Comparison of ENCODE assay signal across 1 cellular context in the genomic region with DNA sequence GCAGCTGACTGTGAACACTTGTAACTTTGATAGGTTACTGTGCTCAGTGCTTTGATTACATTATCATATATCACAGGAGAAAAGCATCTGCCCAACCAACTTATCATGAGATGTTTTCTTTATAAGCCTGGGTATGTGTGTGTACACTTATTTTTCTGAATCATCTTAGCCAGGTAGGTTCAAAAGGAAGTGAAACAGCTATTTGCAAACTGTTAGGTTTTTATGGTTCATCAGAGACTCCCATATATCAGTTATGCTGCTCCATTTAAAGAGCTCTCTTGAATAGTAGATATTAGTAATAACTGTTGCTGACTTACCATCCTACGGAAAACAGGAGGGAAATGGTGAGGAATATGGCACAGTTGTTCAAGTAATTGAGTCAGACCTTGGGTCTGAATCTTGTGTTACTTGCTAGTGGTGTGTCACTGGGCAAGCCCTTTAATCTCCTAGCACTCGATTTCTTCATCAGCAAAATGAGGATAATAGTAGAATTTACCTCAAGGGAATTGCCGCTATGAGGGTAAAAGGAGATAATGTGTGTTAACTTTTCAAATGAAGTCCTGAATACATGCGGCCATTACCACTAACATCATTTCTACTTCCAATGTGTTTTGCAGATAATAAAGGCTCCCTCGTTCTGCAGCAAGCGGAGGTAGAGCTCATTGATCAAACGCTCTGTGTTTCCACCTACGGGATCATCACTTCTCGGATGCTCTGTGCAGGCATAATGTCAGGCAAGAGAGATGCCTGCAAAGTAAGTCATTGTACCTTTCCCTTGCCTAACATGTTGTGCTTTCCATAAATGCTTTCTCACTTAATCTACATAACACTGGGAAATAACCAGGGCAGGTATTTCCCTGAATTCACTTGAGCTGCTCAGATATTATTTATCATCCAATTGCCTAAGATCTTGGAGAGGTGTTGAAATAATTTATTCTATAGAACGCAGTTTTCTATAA.
TF ChIP-seq lines count a peak whose summit lies in the region.

No MANE protein-coding gene starts in this region.

TF ChIP-seq in H1, 55 proteins besides CTCF, POLR2A, EP300 and RAD21:
- TF ChIP-seq SRF (IDR thresholded peaks at IDR 0.05; ENCODE audit: low read depth, low read length) (no peak), YY1 (IDR thresholded peaks at IDR 0.05; ENCODE audit: low read depth, low read length) (no peak), FOSL1 (IDR thresholded peaks at IDR 0.05; ENCODE audit: insufficient read depth, low read depth, low read length) (no peak), CHD1 (IDR thresholded peaks at IDR 0.05; ENCODE audit: low read depth, low read length) (no peak), GTF2F1 (IDR thresholded peaks at IDR 0.05; ENCODE audit: borderline replicate concordance, low read depth, low read length) (no peak), SP1 (IDR thresholded peaks at IDR 0.05; ENCODE audit: low read depth, low read length) (no peak), TCF12 (IDR thresholded peaks at IDR 0.05; ENCODE audit: low read depth, low read length) (no peak), BACH1 (IDR thresholded peaks at IDR 0.05; ENCODE audit: low read length) (no peak), MAFK (IDR thresholded peaks at IDR 0.05; ENCODE audit: low read depth, low read length) (no peak), TAF1 (IDR thresholded peaks at IDR 0.05; ENCODE audit: low read depth, low read length) (no peak), NANOG (IDR thresholded peaks at IDR 0.05; ENCODE audit: insufficient read depth, low read depth, low read length, poor library complexity, severe bottlenecking) (no peak), HDAC2 (IDR thresholded peaks at IDR 0.05; ENCODE audit: borderline replicate concordance in 1 of 2, low read depth in 2 of 2, low read length in 2 of 2) (no peak), CREB1 (IDR thresholded peaks at IDR 0.05) (no peak), NRF1 (IDR thresholded peaks at IDR 0.05; ENCODE audit: low read depth, low read length) (no peak), SIRT6 (IDR thresholded peaks at IDR 0.05; ENCODE audit: low read length) (no peak), RXRA (IDR thresholded peaks at IDR 0.05; ENCODE audit: insufficient read depth, low read depth, low read length) (no peak), RNF2 (IDR thresholded peaks at IDR 0.05; ENCODE audit: borderline replicate concordance, low read depth, low read length, missing control alignments, poor library complexity, severe bottlenecking) (no peak), PHF8 (conservative IDR thresholded peaks at IDR 0.05; ENCODE audit: low read depth, low read length) (no peak)
- TF ChIP-seq, protein P1, sequence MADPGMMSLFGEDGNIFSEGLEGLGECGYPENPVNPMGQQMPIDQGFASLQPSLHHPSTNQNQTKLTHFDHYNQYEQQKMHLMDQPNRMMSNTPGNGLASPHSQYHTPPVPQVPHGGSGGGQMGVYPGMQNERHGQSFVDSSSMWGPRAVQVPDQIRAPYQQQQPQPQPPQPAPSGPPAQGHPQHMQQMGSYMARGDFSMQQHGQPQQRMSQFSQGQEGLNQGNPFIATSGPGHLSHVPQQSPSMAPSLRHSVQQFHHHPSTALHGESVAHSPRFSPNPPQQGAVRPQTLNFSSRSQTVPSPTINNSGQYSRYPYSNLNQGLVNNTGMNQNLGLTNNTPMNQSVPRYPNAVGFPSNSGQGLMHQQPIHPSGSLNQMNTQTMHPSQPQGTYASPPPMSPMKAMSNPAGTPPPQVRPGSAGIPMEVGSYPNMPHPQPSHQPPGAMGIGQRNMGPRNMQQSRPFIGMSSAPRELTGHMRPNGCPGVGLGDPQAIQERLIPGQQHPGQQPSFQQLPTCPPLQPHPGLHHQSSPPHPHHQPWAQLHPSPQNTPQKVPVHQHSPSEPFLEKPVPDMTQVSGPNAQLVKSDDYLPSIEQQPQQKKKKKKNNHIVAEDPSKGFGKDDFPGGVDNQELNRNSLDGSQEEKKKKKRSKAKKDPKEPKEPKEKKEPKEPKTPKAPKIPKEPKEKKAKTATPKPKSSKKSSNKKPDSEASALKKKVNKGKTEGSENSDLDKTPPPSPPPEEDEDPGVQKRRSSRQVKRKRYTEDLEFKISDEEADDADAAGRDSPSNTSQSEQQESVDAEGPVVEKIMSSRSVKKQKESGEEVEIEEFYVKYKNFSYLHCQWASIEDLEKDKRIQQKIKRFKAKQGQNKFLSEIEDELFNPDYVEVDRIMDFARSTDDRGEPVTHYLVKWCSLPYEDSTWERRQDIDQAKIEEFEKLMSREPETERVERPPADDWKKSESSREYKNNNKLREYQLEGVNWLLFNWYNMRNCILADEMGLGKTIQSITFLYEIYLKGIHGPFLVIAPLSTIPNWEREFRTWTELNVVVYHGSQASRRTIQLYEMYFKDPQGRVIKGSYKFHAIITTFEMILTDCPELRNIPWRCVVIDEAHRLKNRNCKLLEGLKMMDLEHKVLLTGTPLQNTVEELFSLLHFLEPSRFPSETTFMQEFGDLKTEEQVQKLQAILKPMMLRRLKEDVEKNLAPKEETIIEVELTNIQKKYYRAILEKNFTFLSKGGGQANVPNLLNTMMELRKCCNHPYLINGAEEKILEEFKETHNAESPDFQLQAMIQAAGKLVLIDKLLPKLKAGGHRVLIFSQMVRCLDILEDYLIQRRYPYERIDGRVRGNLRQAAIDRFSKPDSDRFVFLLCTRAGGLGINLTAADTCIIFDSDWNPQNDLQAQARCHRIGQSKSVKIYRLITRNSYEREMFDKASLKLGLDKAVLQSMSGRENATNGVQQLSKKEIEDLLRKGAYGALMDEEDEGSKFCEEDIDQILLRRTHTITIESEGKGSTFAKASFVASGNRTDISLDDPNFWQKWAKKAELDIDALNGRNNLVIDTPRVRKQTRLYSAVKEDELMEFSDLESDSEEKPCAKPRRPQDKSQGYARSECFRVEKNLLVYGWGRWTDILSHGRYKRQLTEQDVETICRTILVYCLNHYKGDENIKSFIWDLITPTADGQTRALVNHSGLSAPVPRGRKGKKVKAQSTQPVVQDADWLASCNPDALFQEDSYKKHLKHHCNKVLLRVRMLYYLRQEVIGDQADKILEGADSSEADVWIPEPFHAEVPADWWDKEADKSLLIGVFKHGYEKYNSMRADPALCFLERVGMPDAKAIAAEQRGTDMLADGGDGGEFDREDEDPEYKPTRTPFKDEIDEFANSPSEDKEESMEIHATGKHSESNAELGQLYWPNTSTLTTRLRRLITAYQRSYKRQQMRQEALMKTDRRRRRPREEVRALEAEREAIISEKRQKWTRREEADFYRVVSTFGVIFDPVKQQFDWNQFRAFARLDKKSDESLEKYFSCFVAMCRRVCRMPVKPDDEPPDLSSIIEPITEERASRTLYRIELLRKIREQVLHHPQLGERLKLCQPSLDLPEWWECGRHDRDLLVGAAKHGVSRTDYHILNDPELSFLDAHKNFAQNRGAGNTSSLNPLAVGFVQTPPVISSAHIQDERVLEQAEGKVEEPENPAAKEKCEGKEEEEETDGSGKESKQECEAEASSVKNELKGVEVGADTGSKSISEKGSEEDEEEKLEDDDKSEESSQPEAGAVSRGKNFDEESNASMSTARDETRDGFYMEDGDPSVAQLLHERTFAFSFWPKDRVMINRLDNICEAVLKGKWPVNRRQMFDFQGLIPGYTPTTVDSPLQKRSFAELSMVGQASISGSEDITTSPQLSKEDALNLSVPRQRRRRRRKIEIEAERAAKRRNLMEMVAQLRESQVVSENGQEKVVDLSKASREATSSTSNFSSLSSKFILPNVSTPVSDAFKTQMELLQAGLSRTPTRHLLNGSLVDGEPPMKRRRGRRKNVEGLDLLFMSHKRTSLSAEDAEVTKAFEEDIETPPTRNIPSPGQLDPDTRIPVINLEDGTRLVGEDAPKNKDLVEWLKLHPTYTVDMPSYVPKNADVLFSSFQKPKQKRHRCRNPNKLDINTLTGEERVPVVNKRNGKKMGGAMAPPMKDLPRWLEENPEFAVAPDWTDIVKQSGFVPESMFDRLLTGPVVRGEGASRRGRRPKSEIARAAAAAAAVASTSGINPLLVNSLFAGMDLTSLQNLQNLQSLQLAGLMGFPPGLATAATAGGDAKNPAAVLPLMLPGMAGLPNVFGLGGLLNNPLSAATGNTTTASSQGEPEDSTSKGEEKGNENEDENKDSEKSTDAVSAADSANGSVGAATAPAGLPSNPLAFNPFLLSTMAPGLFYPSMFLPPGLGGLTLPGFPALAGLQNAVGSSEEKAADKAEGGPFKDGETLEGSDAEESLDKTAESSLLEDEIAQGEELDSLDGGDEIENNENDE (IDR thresholded peaks at IDR 0.05; ENCODE audit: insufficient replicate concordance, low read length) = no peak
